In the genomic region with DNA sequence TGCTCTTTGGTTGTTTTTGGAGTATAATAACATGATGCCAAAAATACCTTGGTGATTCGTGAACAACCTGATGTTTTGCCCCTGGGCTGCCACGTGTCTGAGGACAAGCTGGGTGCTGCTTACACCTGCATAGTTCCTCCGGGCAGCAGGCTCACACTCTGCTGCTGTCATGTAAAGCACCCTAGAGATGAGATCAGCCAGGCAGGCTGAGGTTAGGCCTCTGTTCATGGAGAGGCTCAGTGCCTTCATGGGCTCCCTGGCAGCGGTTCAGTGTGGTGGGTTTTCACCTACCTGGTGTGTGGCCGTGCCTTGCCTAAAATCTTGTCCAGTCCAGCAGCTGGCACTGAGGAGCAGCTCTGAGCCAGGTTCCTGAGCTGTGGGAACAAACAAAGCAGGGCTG, we compare ENCODE assay signal across 10 cellular contexts.
DNase-seq lines count a peak whose midpoint lies in the region; ATAC-seq and TF ChIP-seq lines count a peak whose summit lies in the region.
"Had no signal": no experiment of that assay in that cellular context is flagged by ENCODE, and none has a peak within 500 bp of the region (broad histone marks: within the 10 kb centered on the region; RNA-seq: fewer than 3 reads in every experiment).

No MANE protein-coding gene starts in this region.

- H4K20me1 ChIP-seq in BLaER1 treated with 17β-estradiol and CSF1 and Interleukin-3, amounts not matched to agents 10 nM and 100 nM: no peaks in the 10 kb centered on the region
- no peaks in the 10 kb centered on the region for H4K20me1 ChIP-seq in DOHH2 (ENCODE audit: control insufficient read depth, insufficient read depth, low read depth, low read length)

- POLR2A ChIA-PET in RWPE1 (lab: Yijun Ruan, JAX; ENCODE audit: low non-redundant PET): no interaction called here

- no peaks in the 10 kb centered on the region for H3K9me2 ChIP-seq in DOHH2 (replicated peaks; ENCODE audit: control insufficient read depth, low read length)

- peaks cover 57 to 89% (median 68%) of the 10 kb centered on the region in 10 experiments for H3K4me1 ChIP-seq in BLaER1 treated with 17β-estradiol and CSF1 and Interleukin-3, amounts not matched to agents 10 nM and 100 nM
- peaks cover 96% of the 10 kb centered on the region for H3K4me1 ChIP-seq in DOHH2 (ENCODE audit: control insufficient read depth, low read length)
- peaks cover 16 to 52% (median 39%) of the 10 kb centered on the region in 4 donors for H3K4me1 ChIP-seq in stomach

- H3K27ac ChIP-seq in BLaER1 treated with 17β-estradiol and CSF1 and Interleukin-3, amounts not matched to agents 10 nM and 100 nM: peak overlapping the region in 10 of 11 experiments; percentile 27 to 82 (median 76); a peak in 19 of 22 replicates
- H3K27ac ChIP-seq in DOHH2 (ENCODE audit: low read depth, low read length) (peak overlapping the region; percentile 93), RWPE1 (no peak overlapping the region), stomach (peak overlapping the region in 2 of 5 donors; percentile 12 to 27)

- peak overlapping the region in 2 of 10 experiments; percentile 40 to 41; a peak in 3 of 20 replicates for H3K4me3 ChIP-seq in BLaER1 treated with 17β-estradiol and CSF1 and Interleukin-3, amounts not matched to agents 10 nM and 100 nM
- H3K4me3 ChIP-seq in DOHH2 (ENCODE audit: low read length) (peak overlapping the region; percentile 52), epithelial cell of esophagus (ENCODE audit: low read length) (no peak overlapping the region), stomach (no peak overlapping the region)

- H3F3A ChIP-seq in DOHH2 (ENCODE audit: control insufficient read depth, insufficient read depth): peaks cover 49% of the 10 kb centered on the region

- peak overlapping the region; percentile 74 to 95 (median 84) for H3K4me2 ChIP-seq in BLaER1 treated with 17β-estradiol and CSF1 and Interleukin-3, amounts not matched to agents 10 nM and 100 nM
- peak overlapping the region; percentile 75 for H3K4me2 ChIP-seq in DOHH2 (ENCODE audit: low read length)

- intact Hi-C loops in stomach (cut with DNase I; ENCODE audit: low total_unique reads): loop anchor here (10.0 kb wide), 1 partner anchor 60 kb away; the partner anchor contains the start of gene TAGAP

- CTCF ChIA-PET in RWPE1 (lab: Yijun Ruan, JAX): interaction anchor here (0.6 to 4.0 kb wide), 9 partner anchors 35 to 472 kb away, joined by 3 to 21 read pairs (median 4); no protein-coding TSS in a partner anchor

- H3K79me2 ChIP-seq in DOHH2 (ENCODE audit: control insufficient read depth, low read length): no peaks in the 10 kb centered on the region

- ATAC-seq in GM21390 (IDR thresholded peaks at IDR 0.05; ENCODE audit: unreplicated experiment) (no peak), HG03521 (IDR thresholded peaks at IDR 0.05; ENCODE audit: unreplicated experiment) (no peak), GM18498 (IDR thresholded peaks at IDR 0.05; ENCODE audit: unreplicated experiment) (no peak)

- peak; percentile 13 for DNase-seq in RWPE1 (ENCODE audit: low spot score)
- DNase-seq in epithelial cell of esophagus (ENCODE audit: low read depth): peak; percentile 92
- no peak for DNase-seq in stomach
- DNase-seq: hippocampal formation, NCI-H187 had no signal

- WGBS in stomach, 5 donors: 39 to 66% (median 49%) methylated on average over 5 of the region's 5 CpGs

- TF ChIP-seq EP300 in stomach (IDR thresholded peaks at IDR 0.05): no peak

- no peaks in the 10 kb centered on the region for H3K9me3 ChIP-seq in BLaER1 treated with 17β-estradiol and CSF1 and Interleukin-3, amounts not matched to agents 10 nM and 100 nM (replicated peaks in 1 of 11)
- no peaks in the 10 kb centered on the region for H3K9me3 ChIP-seq in DOHH2 (ENCODE audit: control insufficient read depth, insufficient read depth, low read length)
- H3K9me3 ChIP-seq in stomach: no peaks in the 10 kb centered on the region

- H3K36me3 ChIP-seq in BLaER1 treated with 17β-estradiol and CSF1 and Interleukin-3, amounts not matched to agents 10 nM and 100 nM: no peaks in the 10 kb centered on the region
- H3K36me3 ChIP-seq in DOHH2 (ENCODE audit: control insufficient read depth, low read length) (no peaks in the 10 kb centered on the region; the same call in 1 of the 2 replicates), stomach (no peaks in the 10 kb centered on the region)

- no peak for TF ChIP-seq POLR2A in stomach (IDR thresholded peaks at IDR 0.05)

- no peaks in the 10 kb centered on the region for H3K27me3 ChIP-seq in BLaER1 treated with 17β-estradiol and CSF1 and Interleukin-3, amounts not matched to agents 10 nM and 100 nM
- H3K27me3 ChIP-seq in DOHH2 (ENCODE audit: control insufficient read depth, low read length) (no peaks in the 10 kb centered on the region), stomach (peaks cover 0 to 11% (median 0%) of the 10 kb centered on the region in 3 donors)

- peak overlapping the region; percentile 0 to 73 (median 68); a peak in 20 of 22 replicates for H3K9ac ChIP-seq in BLaER1 treated with 17β-estradiol and CSF1 and Interleukin-3, amounts not matched to agents 10 nM and 100 nM

- no peak for TF ChIP-seq CTCF in DOHH2 (IDR thresholded peaks at IDR 0.05; ENCODE audit: low read depth, low read length, poor library complexity, severe bottlenecking)
- TF ChIP-seq CTCF in RWPE1 (conservative IDR thresholded peaks at IDR 0.05; ENCODE audit: low read depth): no peak
- TF ChIP-seq CTCF in epithelial cell of esophagus (IDR thresholded peaks at IDR 0.05; ENCODE audit: insufficient read depth, low read depth, low read length, missing control alignments): no peak
- no peak for TF ChIP-seq CTCF in stomach (IDR thresholded peaks at IDR 0.05)
